ENCODE assay signal across 29 cellular contexts in genomic region chr2:3404495-3404894, GRCh38.
"Had no signal": no experiment of that assay in that cellular context is flagged by ENCODE, and none has a peak within 500 bp of the region (broad histone marks: within the 10 kb centered on the region; RNA-seq: fewer than 3 reads in every experiment).

No MANE protein-coding gene starts in this region.

- H3K9ac ChIP-seq: neural progenitor cell, parathyroid adenoma had no signal

- H3K9me3 ChIP-seq: esophagus squamous epithelium, right lobe of liver, stomach, thyroid gland, vagina had no signal

- H3K9me3 Mint-ChIP-seq: immature natural killer cell; naive thymus-derived CD4-positive, alpha-beta T cell; nephron; neural progenitor cell had no signal

- H2AFZ ChIP-seq: neural progenitor cell, parathyroid adenoma had no signal

- H3K27ac Mint-ChIP-seq: naive thymus-derived CD4-positive, alpha-beta T cell; nephron; neural progenitor cell; progenitor cell of endocrine pancreas had no signal

- ATAC-seq: left colon; naive thymus-derived CD4-positive, alpha-beta T cell had no signal

- H3K4me3 Mint-ChIP-seq: immature natural killer cell; naive thymus-derived CD4-positive, alpha-beta T cell; nephron; neural progenitor cell had no signal

- DNase-seq: dermis blood vessel endothelial cell; effector memory CD4-positive, alpha-beta T cell; erythroblast; esophagus squamous epithelium; foreskin melanocyte; glutamatergic neuron; hypothalamus; immature natural killer cell; islet precursor cell; kidney glomerular epithelial cell; left colon; mesenchymal stem cell; naive thymus-derived CD4-positive, alpha-beta T cell; right lobe of liver; small intestine; stimulated activated CD4-positive, alpha-beta T cell treated with anti-CD3 and anti-CD28 coated beads, Interleukin-1b, Interleukin-23, amount 100 ng/mL, for 48 hours; stimulated activated CD4-positive, alpha-beta T cell treated with anti-CD3 and anti-CD28 coated beads, Interleukin-4, amount 100 ng/mL, for 1 hour; stimulated activated CD8-positive, alpha-beta memory T cell treated with anti-CD3 and anti-CD28 coated beads, Interleukin-4, amount 100 ng/mL, for 48 hours; stimulated activated naive CD4-positive, alpha-beta T cell treated with Interleukin-2 at 50 U/mL for 16 hours; stomach; thyroid gland; trophoblast cell had no signal

- H3K4me2 ChIP-seq: neural progenitor cell had no signal

- H3K27me3 Mint-ChIP-seq: naive thymus-derived CD4-positive, alpha-beta T cell; progenitor cell of endocrine pancreas had no signal

- H3K27me3 ChIP-seq: esophagus squamous epithelium, neural progenitor cell, right lobe of liver, stomach, thyroid gland, vagina had no signal

- H3K4me3 ChIP-seq: coronary artery, esophagus squamous epithelium, lung, neural progenitor cell, right lobe of liver, stomach, thyroid gland, vagina had no signal

- H3K27ac ChIP-seq: coronary artery, neural progenitor cell, parathyroid adenoma, right lobe of liver, stomach, thyroid gland, vagina had no signal
